8 cellular contexts compared by ENCODE assay signal in the genomic region with DNA sequence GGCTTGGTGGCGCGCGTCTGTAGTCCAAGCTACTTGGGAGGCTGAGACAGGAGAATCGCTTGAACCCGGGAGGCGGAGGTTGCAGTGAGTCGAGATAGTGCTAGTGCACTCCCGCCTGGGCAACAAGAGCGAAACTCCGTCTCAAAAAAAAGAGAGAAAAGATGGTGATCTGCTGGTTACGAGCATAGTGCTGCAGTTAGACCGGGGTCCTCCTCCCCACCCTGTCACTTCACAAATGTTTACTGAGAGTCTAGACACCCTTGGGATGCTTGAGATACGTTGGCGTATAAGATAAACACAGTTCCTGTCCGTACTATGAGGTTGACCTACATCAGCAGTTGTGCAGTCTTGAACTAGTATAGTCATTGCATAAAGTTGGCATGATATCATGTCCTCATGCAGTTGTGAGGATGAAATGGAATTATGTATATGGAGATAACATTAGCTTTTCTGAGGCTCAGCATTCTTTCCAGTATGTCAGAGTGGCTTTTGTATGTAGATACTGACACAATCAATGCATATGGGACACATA. TPM values are rescaled to one million over a fixed set of nuclear protein-coding genes. Genes with fewer than 3 reads are reported as not detected.
DNase-seq lines count a peak whose midpoint lies in the region; ATAC-seq and TF ChIP-seq lines count a peak whose summit lies in the region.

No MANE protein-coding gene starts in this region.

- TF ChIP-seq POLR2A in body of pancreas (IDR thresholded peaks at IDR 0.05), result no peak

- H3K27me3 ChIP-seq in body of pancreas (no peaks in the 10 kb centered on the region), lung (ENCODE audit: control insufficient read depth, insufficient read depth) (no peaks in the 10 kb centered on the region)

- WGBS in body of pancreas, 2 donors, result 5 to 11% methylated on average over 3 to 15 of the region's 15 CpGs
- WGBS in lung, 2 donors, result 18 to 22% methylated on average over 15 of the region's 15 CpGs
- whole genome bisulfite sequencing in urinary bladder, result 14% methylated on average over 15 of the region's 15 CpGs

- TF ChIP-seq CTCF in body of pancreas (IDR thresholded peaks at IDR 0.05) (no peak), lung (IDR thresholded peaks at IDR 0.05; ENCODE audit: control extremely low read depth, extremely low read depth) (no peak), GM10266 (IDR thresholded peaks at IDR 0.05; ENCODE audit: control insufficient read depth, insufficient read depth, low read depth, missing control alignments) (no peak)

- intact Hi-C loops in Right ventricle myocardium superior (cut with DNase I) (no loop called here), left ventricle myocardium superior (cut with micrococcal nuclease) (no loop called here), body of pancreas (cut with DNase I) (no loop called here)

- H3K27ac ChIP-seq in body of pancreas (peak overlapping the region in 3 of 4 donors; percentile 72 to 89 (median 85)), lung (ENCODE audit: low read depth in 1 of 2, low read length in 1 of 2) (peak overlapping the region; percentile 89 to 94), urinary bladder (ENCODE audit: low read depth) (no peak overlapping the region)

- DNase-seq in Right ventricle myocardium superior (peak; percentile 42), left ventricle myocardium superior (no peak), body of pancreas (no peak), lung (ENCODE audit: low spot score) (no peak), GM10266 (ENCODE audit: extremely low spot score) (no peak), HEK293T (ENCODE audit: extremely low spot score) (no peak)

- ATAC-seq in Right ventricle myocardium superior (ENCODE audit: poor library complexity), result no peak
- ATAC-seq in left ventricle myocardium superior, result no peak
- ATAC-seq in body of pancreas, result no peak
- no peak for ATAC-seq in lung (ENCODE audit: insufficient read depth, low FRiP score)
- ATAC-seq in GM19023 (IDR thresholded peaks at IDR 0.05; ENCODE audit: unreplicated experiment), result no peak

- H3K36me3 ChIP-seq in body of pancreas (replicated peaks in 1 of 2; ENCODE audit: insufficient read depth in 1 of 2, low read depth in 2 of 2) (no peaks in the 10 kb centered on the region), lung (ENCODE audit: control insufficient read depth in 2 of 2, insufficient read depth in 2 of 2, low read length in 2 of 2) (peaks cover 6 to 14% of the 10 kb centered on the region in 2 donors), urinary bladder (ENCODE audit: insufficient read depth) (no peaks in the 10 kb centered on the region)

- H3K4me1 ChIP-seq in body of pancreas (peaks cover 28% of the 10 kb centered on the region), lung (ENCODE audit: control insufficient read depth in 2 of 2, insufficient read depth in 2 of 2, low read length in 2 of 2) (peaks cover 2 to 6% of the 10 kb centered on the region in 2 donors), urinary bladder (ENCODE audit: insufficient read depth) (peaks cover 2% of the 10 kb centered on the region)

- H3K4me3 ChIP-seq in body of pancreas (peak overlapping the region; percentile 97 to 99), lung (peak overlapping the region; percentile 78), urinary bladder (ENCODE audit: low read depth, low read length) (peak overlapping the region; percentile 99)

- no peaks in the 10 kb centered on the region for H3K9me3 ChIP-seq in body of pancreas
- H3K9me3 ChIP-seq in lung (ENCODE audit: control insufficient read depth in 2 of 2, insufficient read depth in 1 of 2, low read length in 1 of 2), result no peaks in the 10 kb centered on the region

- CTCF ChIA-PET in HEK293T (lab: Yijun Ruan, JAX), result interaction anchor here (0.5 kb wide), 1 partner anchor 11 kb away, joined by 4 read pairs; no protein-coding TSS in a partner anchor

- POLR2A ChIA-PET in HEK293T (lab: Yijun Ruan, JAX), result interaction anchor here (0.9 to 1.5 kb wide), 3 partner anchors 9 to 14 kb away, joined by 3 to 6 read pairs (median 6); no protein-coding TSS in a partner anchor

TF ChIP-seq in HEK293T, 16 proteins besides CTCF, POLR2A, EP300 and RAD21:
- TF ChIP-seq FOXM1 (IDR thresholded peaks at IDR 0.05; ENCODE audit: borderline replicate concordance), result no peak
- TF ChIP-seq NFRKB (IDR thresholded peaks at IDR 0.05), result no peak
- no peak for TF ChIP-seq CTBP1 (IDR thresholded peaks at IDR 0.05; ENCODE audit: borderline replicate concordance)
- TF ChIP-seq FOXA1 (IDR thresholded peaks at IDR 0.05), result no peak
- no peak for TF ChIP-seq ARNT (IDR thresholded peaks at IDR 0.05)
- TF ChIP-seq LEF1 (IDR thresholded peaks at IDR 0.05; ENCODE audit: borderline replicate concordance), result no peak
- no peak for TF ChIP-seq TARDBP (IDR thresholded peaks at IDR 0.05)
- no peak for TF ChIP-seq BHLHE40 (IDR thresholded peaks at IDR 0.05; ENCODE audit: borderline replicate concordance)
- no peak for TF ChIP-seq SUZ12 (IDR thresholded peaks at IDR 0.05)
- no peak for TF ChIP-seq L3MBTL2 (conservative IDR thresholded peaks at IDR 0.05)
- TF ChIP-seq SP1 (IDR thresholded peaks at IDR 0.05), result no peak
- no peak for TF ChIP-seq HDGF (IDR thresholded peaks at IDR 0.05; ENCODE audit: borderline replicate concordance)
TF ChIP-seq in HEK293T: peak in this region for 0.

RNA-seq across cellular contexts. Expression of a gene that starts 0.8 kb away (rescaled TPM):
- 29.5 TPM for total RNA-seq in Right ventricle myocardium superior
- total RNA-seq in left ventricle myocardium superior, result 35.8 TPM
- 10 to 100 TPM; 20.8 to 35.3 TPM for total RNA-seq in body of pancreas
- 10 to 100 TPM; 21.9 to 38.6 TPM for total RNA-seq in lung
- polyA plus RNA-seq in lung, result 10 to 100 TPM; 10.1 to 13.0 TPM
- 27.5 TPM for total RNA-seq in urinary bladder
- 16.4 TPM for polyA plus RNA-seq in urinary bladder

RNA-seq across cellular contexts. Expression of a gene that starts 0.9 kb away (rescaled TPM):
- 13.8 TPM for total RNA-seq in Right ventricle myocardium superior
- total RNA-seq in left ventricle myocardium superior, result 16.4 TPM
- total RNA-seq in body of pancreas, result 1 to 10 TPM; 5.6 to 8.8 TPM
- total RNA-seq in lung, result 10 to 100 TPM; 15.1 to 16.5 TPM
- 1 to 10 TPM; 9.1 to 9.2 TPM for polyA plus RNA-seq in lung
- 18.8 TPM for total RNA-seq in urinary bladder
- polyA plus RNA-seq in urinary bladder, result 10.6 TPM
